15 cellular contexts compared by ENCODE assay signal in genomic region chr3:37992271-37993066, GRCh38. TPM values are rescaled to one million over a fixed set of nuclear protein-coding genes. Genes with fewer than 3 reads are reported as not detected.
A peak's percentile ranks its signal among the peaks of the same experiment; 100 is the strongest.
DNase-seq lines count a peak whose midpoint lies in the region; ATAC-seq, FAIRE-seq and TF ChIP-seq lines count a peak whose summit lies in the region.
"Had no signal": no experiment of that assay in that cellular context is flagged by ENCODE, and none has a peak within 500 bp of the region (broad histone marks: within the 10 kb centered on the region; RNA-seq: fewer than 3 reads in every experiment).

No MANE protein-coding gene starts in this region.

- H3K4me3 Mint-ChIP-seq in activated CD4-positive, alpha-beta T cell treated with anti-CD3 and anti-CD28 coated beads, Interleukin-2, amount 10 ng/mL, durations not matched to agents 24 days and 14 days, result no peak overlapping the region
- peak overlapping the region; percentile 89 for H3K4me3 Mint-ChIP-seq in activated CD4-positive, alpha-beta memory T cell treated with anti-CD3 and anti-CD28 coated beads, Interleukin-2, amount 10 ng/mL, durations not matched to agents 7 days and 5 days

- H3K27me3 Mint-ChIP-seq in activated CD4-positive, alpha-beta T cell treated with anti-CD3 and anti-CD28 coated beads, Interleukin-2, amount 10 ng/mL, durations not matched to agents 24 days and 14 days, result peaks cover 2% of the 10 kb centered on the region
- no peaks in the 10 kb centered on the region for H3K27me3 Mint-ChIP-seq in activated CD4-positive, alpha-beta memory T cell treated with anti-CD3 and anti-CD28 coated beads, Interleukin-2, amount 10 ng/mL, durations not matched to agents 7 days and 5 days

- CTCF ChIA-PET in activated CD4-positive, alpha-beta memory T cell treated with anti-CD3 and anti-CD28 coated beads, Interleukin-2, amount 10 ng/mL, durations not matched to agents 7 days and 5 days (lab: Charles Lee), result interaction anchor here (1.0 kb wide), 1 partner anchor 18 kb away, joined by 3 read pairs; no protein-coding TSS in a partner anchor

- H4K20me1 ChIP-seq in hepatocyte (ENCODE audit: insufficient read depth, poor library complexity, severe bottlenecking), result no peaks in the 10 kb centered on the region

- DNase-seq in activated CD4-positive, alpha-beta T cell treated with anti-CD3 and anti-CD28 coated beads, Interleukin-2, amount 10 ng/mL, durations not matched to agents 24 days and 14 days, result no peak
- no peak for DNase-seq in activated CD4-positive, alpha-beta T cell treated with anti-CD3 and anti-CD28 coated beads for 4 hours
- no peak for DNase-seq in activated CD4-positive, alpha-beta memory T cell treated with anti-CD3 and anti-CD28 coated beads, Interleukin-2, amount 10 ng/mL, durations not matched to agents 7 days and 5 days
- DNase-seq in hepatocyte (ENCODE audit: low spot score) (peak; percentile 84), prostate gland (ENCODE audit: low spot score) (no peak), erythroblast (lab: John Stamatoyannopoulos, UW) (no peak), GM12892 (ENCODE audit: insufficient read length) (no peak)
- DNase-seq: 8988T, MV-4-11, NCI-H510A, SJCRH30 had no signal

- ATAC-seq in GM21825 (IDR thresholded peaks at IDR 0.05; ENCODE audit: unreplicated experiment), result no peak
- ATAC-seq: activated CD4-positive, CD25-positive, alpha-beta regulatory T cell treated with anti-CD3 and anti-CD28 coated beads, Interleukin-2, amount 50 U/mL, for 24 hours had no signal

- H3K79me2 ChIP-seq in hepatocyte, result peaks cover 13% of the 10 kb centered on the region

- POLR2A ChIA-PET in activated CD4-positive, alpha-beta memory T cell treated with anti-CD3 and anti-CD28 coated beads, Interleukin-2, amount 10 ng/mL, durations not matched to agents 7 days and 5 days (lab: Charles Lee), result interaction anchor here (1.2 kb wide), 1 partner anchor 47 kb away, joined by 6 read pairs; no protein-coding TSS in a partner anchor

- H3K27me3 ChIP-seq in hepatocyte, result no peaks in the 10 kb centered on the region
- H3K27me3 ChIP-seq in prostate gland (replicated peaks; ENCODE audit: insufficient read depth), result no peaks in the 10 kb centered on the region
- H3K27me3 ChIP-seq: SJCRH30 had no signal

- peak overlapping the region; percentile 84 for H3K4me2 ChIP-seq in hepatocyte

- H3K9me2 ChIP-seq in hepatocyte (replicated peaks; ENCODE audit: insufficient read depth), result no peaks in the 10 kb centered on the region

- H3K4me3 ChIP-seq in hepatocyte (no peak overlapping the region), prostate gland (no peak overlapping the region)
- H3K4me3 ChIP-seq: SJCRH30 had no signal

- H3K9me3 Mint-ChIP-seq in activated CD4-positive, alpha-beta T cell treated with anti-CD3 and anti-CD28 coated beads, Interleukin-2, amount 10 ng/mL, durations not matched to agents 24 days and 14 days, result no peaks in the 10 kb centered on the region
- H3K9me3 Mint-ChIP-seq in activated CD4-positive, alpha-beta memory T cell treated with anti-CD3 and anti-CD28 coated beads, Interleukin-2, amount 10 ng/mL, durations not matched to agents 7 days and 5 days, result no peaks in the 10 kb centered on the region

- H3K36me3 ChIP-seq in hepatocyte (replicated peaks; ENCODE audit: insufficient read depth, low read depth) (no peaks in the 10 kb centered on the region), prostate gland (no peaks in the 10 kb centered on the region)
- H3K36me3 ChIP-seq: SJCRH30 had no signal

- H2AFZ ChIP-seq in hepatocyte, result no peak overlapping the region

- TF ChIP-seq POLR2A in prostate gland (IDR thresholded peaks at IDR 0.05), result peak; percentile 39
- TF ChIP-seq POLR2A in erythroblast (IDR thresholded peaks at IDR 0.05; ENCODE audit: low read length), result no peak
- TF ChIP-seq POLR2A in GM12892 (IDR thresholded peaks at IDR 0.05; ENCODE audit: low read depth, low read length), result no peak

- no peak for FAIRE-seq in GM12892 (lab: Jason Lieb, UNC)

- peak overlapping the region; percentile 20 for H3K27ac Mint-ChIP-seq in activated CD4-positive, alpha-beta T cell treated with anti-CD3 and anti-CD28 coated beads, Interleukin-2, amount 10 ng/mL, durations not matched to agents 24 days and 14 days
- no peak overlapping the region for H3K27ac Mint-ChIP-seq in activated CD4-positive, alpha-beta memory T cell treated with anti-CD3 and anti-CD28 coated beads, Interleukin-2, amount 10 ng/mL, durations not matched to agents 7 days and 5 days

- H3K4me1 Mint-ChIP-seq in activated CD4-positive, alpha-beta T cell treated with anti-CD3 and anti-CD28 coated beads, Interleukin-2, amount 10 ng/mL, durations not matched to agents 24 days and 14 days, result peaks cover 37% of the 10 kb centered on the region
- peaks cover 45% of the 10 kb centered on the region for H3K4me1 Mint-ChIP-seq in activated CD4-positive, alpha-beta memory T cell treated with anti-CD3 and anti-CD28 coated beads, Interleukin-2, amount 10 ng/mL, durations not matched to agents 7 days and 5 days

- peaks cover 50% of the 10 kb centered on the region for H3K4me1 ChIP-seq in hepatocyte (ENCODE audit: insufficient read depth)
- H3K4me1 ChIP-seq in prostate gland (replicated peaks), result peaks cover 2% of the 10 kb centered on the region

- TF ChIP-seq CTCF in hepatocyte (IDR thresholded peaks at IDR 0.05; ENCODE audit: poor library complexity), result no peak
- no peak for TF ChIP-seq CTCF in prostate gland (IDR thresholded peaks at IDR 0.05)

- H3K9me3 ChIP-seq in hepatocyte (ENCODE audit: low read depth) (no peaks in the 10 kb centered on the region), prostate gland (no peaks in the 10 kb centered on the region)
- H3K9me3 ChIP-seq: SJCRH30 had no signal

- H3K27ac ChIP-seq in hepatocyte (peak overlapping the region; percentile 99), prostate gland (peak overlapping the region; percentile 81 to 86)
- H3K27ac ChIP-seq: SJCRH30 had no signal

- WGBS in hepatocyte (ENCODE audit: low lambda C conversion rate, missing lambda C conversion rate), result 75% methylated on average over 9 of the region's 9 CpGs
- WGBS in prostate gland, result 91% methylated on average over 9 of the region's 9 CpGs

- peaks cover 20% of the 10 kb centered on the region for H3K36me3 Mint-ChIP-seq in activated CD4-positive, alpha-beta T cell treated with anti-CD3 and anti-CD28 coated beads, Interleukin-2, amount 10 ng/mL, durations not matched to agents 24 days and 14 days (ENCODE audit: low read depth)
- H3K36me3 Mint-ChIP-seq in activated CD4-positive, alpha-beta memory T cell treated with anti-CD3 and anti-CD28 coated beads, Interleukin-2, amount 10 ng/mL, durations not matched to agents 7 days and 5 days (ENCODE audit: low read depth), result peaks cover 17% of the 10 kb centered on the region

- intact Hi-C loops in activated CD4-positive, alpha-beta T cell treated with anti-CD3 and anti-CD28 coated beads, Interleukin-2, amount 10 ng/mL, durations not matched to agents 24 days and 14 days (cut with micrococcal nuclease), result no loop called here
- intact Hi-C loops in prostate gland (cut with DNase I), result no loop called here

RNA-seq across cellular contexts. Expression of gene VILL, which starts 1.9 kb away (rescaled TPM):
- total RNA-seq in activated CD4-positive, alpha-beta T cell treated with anti-CD3 and anti-CD28 coated beads, Interleukin-2, amount 10 ng/mL, durations not matched to agents 24 days and 14 days, result 11.4 and 12.8 TPM in 2 replicates
- total RNA-seq in activated CD4-positive, alpha-beta memory T cell treated with anti-CD3 and anti-CD28 coated beads, Interleukin-2, amount 10 ng/mL, durations not matched to agents 7 days and 5 days, result 10 to 100 TPM; 18.4 to 18.7 TPM
- 47.0 and 47.4 TPM in 2 replicates for total RNA-seq in hepatocyte
- 39.3 and 39.7 TPM in 2 replicates for polyA plus RNA-seq in hepatocyte
- total RNA-seq in prostate gland, result 10 to 100 TPM; 29.1 to 29.3 TPM
- 4.0 TPM for polyA plus RNA-seq in GM12892 (2012; ENCODE audit: missing spikeins)
- polyA plus RNA-seq: neural cell had no signal

RNA-seq across cellular contexts. Expression of gene PLCD1, which starts 37.0 kb away (rescaled TPM):
- total RNA-seq in activated CD4-positive, alpha-beta T cell treated with anti-CD3 and anti-CD28 coated beads, Interleukin-2, amount 10 ng/mL, durations not matched to agents 24 days and 14 days, result 4.1 and 4.2 TPM in 2 replicates
- total RNA-seq in activated CD4-positive, alpha-beta memory T cell treated with anti-CD3 and anti-CD28 coated beads, Interleukin-2, amount 10 ng/mL, durations not matched to agents 7 days and 5 days, result 10 to 100 TPM; 36.2 to 38.0 TPM
- 17.1 and 22.6 TPM in 2 replicates for total RNA-seq in hepatocyte
- polyA plus RNA-seq in hepatocyte, result 21.7 and 24.8 TPM in 2 replicates
- total RNA-seq in prostate gland, result 100 to 1,000 TPM in 1 of 2 donors, 10 to 100 TPM in 1; 29.7 to 176 TPM
- 2.4 TPM for polyA plus RNA-seq in GM12892 (2012; ENCODE audit: missing spikeins)

RNA-seq across cellular contexts. Expression of gene DLEC1, which starts 46.5 kb away (rescaled TPM):
- total RNA-seq in activated CD4-positive, alpha-beta T cell treated with anti-CD3 and anti-CD28 coated beads, Interleukin-2, amount 10 ng/mL, durations not matched to agents 24 days and 14 days, result 0.17 and 0.54 TPM in 2 replicates
- 1 to 10 TPM; 3.8 to 4.2 TPM for total RNA-seq in activated CD4-positive, alpha-beta memory T cell treated with anti-CD3 and anti-CD28 coated beads, Interleukin-2, amount 10 ng/mL, durations not matched to agents 7 days and 5 days
- total RNA-seq in hepatocyte, result 0.23 and 0.68 TPM in 2 replicates
- polyA plus RNA-seq in hepatocyte, result 1.5 and 1.6 TPM in 2 replicates
- 10 to 100 TPM in 1 of 2 donors, under 1 TPM in 1; 0.32 to 13.1 TPM for total RNA-seq in prostate gland
- not detected for polyA plus RNA-seq in GM12892 (2012; ENCODE audit: missing spikeins)
- total RNA-seq: endothelial cell of umbilical vein, SJCRH30 had no signal
- polyA plus RNA-seq: endothelial cell of umbilical vein had no signal
